ENCODE assay signal across 29 cellular contexts in the genomic region with DNA sequence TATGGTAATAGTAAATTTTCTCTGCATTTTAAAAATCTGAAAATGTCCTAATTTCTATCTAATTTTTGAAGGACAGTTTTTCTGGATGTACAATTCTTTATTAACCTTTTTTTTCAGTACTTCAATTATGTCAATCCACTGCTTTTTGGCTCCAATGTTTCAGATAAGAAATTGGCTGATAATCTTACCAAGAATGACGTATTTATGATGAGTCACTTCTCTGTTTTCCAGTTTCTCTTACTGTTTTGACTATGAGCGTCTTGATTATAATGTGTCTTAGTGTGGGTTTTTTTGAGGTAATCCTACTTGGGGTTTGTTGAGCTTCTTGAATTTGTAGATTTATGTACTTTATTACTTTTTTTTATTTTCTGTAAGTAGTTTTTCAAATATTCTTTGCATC. TPM values are rescaled to one million over a fixed set of nuclear protein-coding genes. Genes with fewer than 3 reads are reported as not detected.
A peak's percentile ranks its signal among the peaks of the same experiment; 100 is the strongest.
DNase-seq lines count a peak whose midpoint lies in the region; ATAC-seq, FAIRE-seq and TF ChIP-seq lines count a peak whose summit lies in the region.
"Had no signal": no experiment of that assay in that cellular context is flagged by ENCODE, and none has a peak within 500 bp of the region (broad histone marks: within the 10 kb centered on the region; RNA-seq: fewer than 3 reads in every experiment).

No MANE protein-coding gene starts in this region.

- no peak overlapping the region for H4K8ac ChIP-seq in mesenchymal stem cell (ENCODE audit: low read length)

- H3K9ac ChIP-seq in endothelial cell of umbilical vein (replicated peaks; ENCODE audit: extremely low read depth, insufficient read depth, low read length) (no peak overlapping the region), mesenchymal stem cell (ENCODE audit: low read length) (no peak overlapping the region)

- no peak for FAIRE-seq in endothelial cell of umbilical vein (lab: Jason Lieb, UNC)
- FAIRE-seq: GM12891, GM19239 had no signal

- no peak overlapping the region for H2AK5ac ChIP-seq in mesenchymal stem cell (ENCODE audit: low read length, severe bottlenecking)

- H3K4me3 ChIP-seq in GM23338 = no peak overlapping the region
- no peak overlapping the region for H3K4me3 ChIP-seq in endothelial cell of umbilical vein (replicated peaks in 1 of 3; ENCODE audit: insufficient read depth in 1 of 3, low read depth in 1 of 3, low read length in 3 of 3)
- H3K4me3 ChIP-seq in mesenchymal stem cell (ENCODE audit: insufficient read depth in 1 of 2, low read depth in 1 of 2, low read length in 2 of 2) = no peak overlapping the region
- H3K4me3 ChIP-seq in H7 (ENCODE audit: insufficient read depth, low read depth, low read length) = no peak overlapping the region
- no peak overlapping the region for H3K4me3 ChIP-seq in PC-9
- H3K4me3 ChIP-seq: hepatocyte, lung, tibial nerve had no signal

- no peak for ATAC-seq in GM23338
- ATAC-seq: activated CD8-positive, alpha-beta T cell treated with anti-CD3 and anti-CD28 coated beads for 36 hours; CD8-positive, alpha-beta T cell had no signal

- H3K9me2 ChIP-seq in GM23338 (ENCODE audit: insufficient read depth) (no peaks in the 10 kb centered on the region), PC-9 (ENCODE audit: insufficient read depth) (no peaks in the 10 kb centered on the region)

- no peak overlapping the region for H2BK12ac ChIP-seq in mesenchymal stem cell (ENCODE audit: low read length in 2 of 2)

- DNase-seq in GM23338 (ENCODE audit: low spot score) (no peak), OCI-M1 (lab: John Stamatoyannopoulos, UW) (peak; percentile 53), endothelial cell of umbilical vein (ENCODE audit: low read depth, low spot score) (no peak), mesenchymal stem cell (peak; percentile 2), H7 (no peak), PC-9 (no peak), GM10248 (ENCODE audit: extremely low spot score) (no peak)
- DNase-seq: activated CD4-positive, CD25-positive, alpha-beta regulatory T cell treated with anti-CD3 and anti-CD28 coated beads, Interleukin-2, amount 50 U/mL, for 72 hours; activated CD8-positive, alpha-beta T cell treated with anti-CD3 and anti-CD28 coated beads for 36 hours; activated gamma-delta T cell treated with Interleukin-2 at 50 U/mL for 16 hours; AML-193; amniotic stem cell; caudate nucleus; CD8-positive, alpha-beta T cell; foreskin fibroblast; GOT3; immature natural killer cell; NCI-H69; stimulated activated CD4-positive, alpha-beta T cell treated with anti-CD3 and anti-CD28 coated beads, Interleukin-4, amount 100 ng/mL, for 1 hour; stimulated activated naive CD4-positive, alpha-beta T cell treated with Interleukin-2 at 50 U/mL for 16 hours; T1000 had no signal

- TF ChIP-seq POLR2A in endothelial cell of umbilical vein (IDR thresholded peaks at IDR 0.05; ENCODE audit: low read depth, low read length) = no peak

- H3K14ac ChIP-seq in mesenchymal stem cell (ENCODE audit: low read length in 2 of 2) = no peak overlapping the region

- no peak overlapping the region for H3K23ac ChIP-seq in mesenchymal stem cell (ENCODE audit: low read length in 2 of 2)

- H4K20me1 ChIP-seq in GM23338 (replicated peaks; ENCODE audit: insufficient read depth) (no peaks in the 10 kb centered on the region), endothelial cell of umbilical vein (replicated peaks; ENCODE audit: control insufficient read depth, extremely low read depth, insufficient read depth, low read length) (no peaks in the 10 kb centered on the region), PC-9 (ENCODE audit: insufficient read depth) (no peaks in the 10 kb centered on the region)

- intact Hi-C loops in endothelial cell of umbilical vein (cut with micrococcal nuclease) (no loop called here), PC-9 (cut with micrococcal nuclease; ENCODE audit: unreplicated experiment) (no loop called here)

- H3K4me1 Mint-ChIP-seq in GM23338 = peaks cover 5% of the 10 kb centered on the region; the same call in 1 of the 3 replicates
- H3K4me1 Mint-ChIP-seq: immature natural killer cell had no signal

- BruUV-seq in endothelial cell of umbilical vein (replicated peaks; lab: Mats Ljungman, UMichigan) = no TSS peak
- BruUV-seq in PC-9 (replicated peaks; lab: Mats Ljungman, UMichigan) = no TSS peak

- no peaks in the 10 kb centered on the region for H3K9me1 ChIP-seq in endothelial cell of umbilical vein (replicated peaks; ENCODE audit: control insufficient read depth, extremely low read depth, insufficient read depth, low read length)

- H2BK5ac ChIP-seq in mesenchymal stem cell (ENCODE audit: low read depth, low read length, poor library complexity, severe bottlenecking) = no peak overlapping the region

- no peaks in the 10 kb centered on the region for H3K79me1 ChIP-seq in mesenchymal stem cell (replicated peaks; ENCODE audit: low read length, poor library complexity, severe bottlenecking)

- no peak overlapping the region for H2BK120ac ChIP-seq in mesenchymal stem cell (ENCODE audit: low read depth, low read length)

- H3K9me3 ChIP-seq in endothelial cell of umbilical vein (replicated peaks; ENCODE audit: control insufficient read depth, insufficient read depth, low read length) (no peaks in the 10 kb centered on the region), mesenchymal stem cell (ENCODE audit: control insufficient read depth, low read length) (peaks cover 3% of the 10 kb centered on the region), PC-9 (ENCODE audit: insufficient read depth, low read depth) (no peaks in the 10 kb centered on the region)
- H3K9me3 ChIP-seq: neutrophil, tibial nerve had no signal

- 80% methylated on average over 2 of the region's 2 CpGs for WGBS in mesenchymal stem cell

- H3K27me3 Mint-ChIP-seq in GM23338 (ENCODE audit: insufficient read depth, low read depth, poor library complexity) = peaks cover 6% of the 10 kb centered on the region
- H3K27me3 Mint-ChIP-seq: activated CD8-positive, alpha-beta T cell treated with anti-CD3 and anti-CD28 coated beads for 36 hours; dendritic cell treated with granulocyte-macrophage colony-stimulating factor and Interleukin-4, amounts not matched to agents 40 ng/mL and 50 ng/mL, for 4 days had no signal

- no peak overlapping the region for H3K4ac ChIP-seq in mesenchymal stem cell (ENCODE audit: low read depth in 1 of 2, low read length in 2 of 2)

- H3K79me2 ChIP-seq in GM23338 (replicated peaks; ENCODE audit: insufficient read depth) = no peaks in the 10 kb centered on the region
- H3K79me2 ChIP-seq in endothelial cell of umbilical vein (ENCODE audit: control insufficient read depth, insufficient read depth, low read length) = no peaks in the 10 kb centered on the region
- no peaks in the 10 kb centered on the region for H3K79me2 ChIP-seq in PC-9 (ENCODE audit: low read depth)
- H3K79me2 ChIP-seq: hepatocyte had no signal

- CTCF ChIA-PET in endothelial cell of umbilical vein (lab: Charles Lee) (no interaction called here), PC-9 (lab: Charles Lee) (no interaction called here), GM10248 (lab: Yijun Ruan, JAX) (no interaction called here)

- H3K9me3 Mint-ChIP-seq in GM23338 = peaks cover 5% of the 10 kb centered on the region
- H3K9me3 Mint-ChIP-seq: CD8-positive, alpha-beta T cell had no signal

- TF ChIP-seq CTCF in GM23338 (conservative IDR thresholded peaks at IDR 0.05; ENCODE audit: low read depth in 2 of 2) (no peak), endothelial cell of umbilical vein (IDR thresholded peaks at IDR 0.05; ENCODE audit: extremely low read depth in 1 of 2, insufficient read depth in 1 of 2, low read depth in 1 of 2, low read length in 2 of 2) (no peak), PC-9 (conservative IDR thresholded peaks at IDR 0.05) (no peak), GM10248 (IDR thresholded peaks at IDR 0.05; ENCODE audit: control extremely low read depth, extremely low read depth, low read depth, missing control alignments) (no peak)

- H2AFZ ChIP-seq in GM23338 (no peak overlapping the region), endothelial cell of umbilical vein (ENCODE audit: low read depth, low read length) (no peak overlapping the region), mesenchymal stem cell (ENCODE audit: low read depth, low read length) (no peak overlapping the region), PC-9 (no peak overlapping the region)
- H2AFZ ChIP-seq: hepatocyte had no signal

- peaks cover 10% of the 10 kb centered on the region; the same call in 2 of the 3 replicates for H3K36me3 Mint-ChIP-seq in GM23338 (ENCODE audit: low read depth)
- H3K36me3 Mint-ChIP-seq: CD8-positive, alpha-beta T cell had no signal

- no peak overlapping the region for H3K4me3 Mint-ChIP-seq in GM23338
- H3K4me3 Mint-ChIP-seq: activated CD8-positive, alpha-beta T cell treated with anti-CD3 and anti-CD28 coated beads for 36 hours; CD8-positive, alpha-beta T cell; dendritic cell treated with granulocyte-macrophage colony-stimulating factor and Interleukin-4, amounts not matched to agents 40 ng/mL and 50 ng/mL, for 4 days; immature natural killer cell had no signal

- no peak overlapping the region for H2BK15ac ChIP-seq in mesenchymal stem cell (ENCODE audit: low read depth, poor library complexity, severe bottlenecking)

- no peak overlapping the region for H3K18ac ChIP-seq in mesenchymal stem cell (ENCODE audit: low read depth in 1 of 2, low read length in 2 of 2)

- POLR2A ChIA-PET in endothelial cell of umbilical vein (lab: Charles Lee) (no interaction called here), PC-9 (lab: Charles Lee; ENCODE audit: unreplicated experiment) (no interaction called here), GM10248 (lab: Yijun Ruan, JAX) (no interaction called here)

- no peak overlapping the region for H4K91ac ChIP-seq in mesenchymal stem cell (ENCODE audit: low read length)

- no peaks in the 10 kb centered on the region for H3K4me1 ChIP-seq in GM23338 (ENCODE audit: insufficient read depth)
- no peaks in the 10 kb centered on the region for H3K4me1 ChIP-seq in endothelial cell of umbilical vein (ENCODE audit: control insufficient read depth, extremely low read depth, insufficient read depth, low read length)
- H3K4me1 ChIP-seq in mesenchymal stem cell (ENCODE audit: control insufficient read depth, insufficient read depth, low read depth, low read length) = no peaks in the 10 kb centered on the region
- no peaks in the 10 kb centered on the region for H3K4me1 ChIP-seq in PC-9 (replicated peaks; ENCODE audit: insufficient read depth)
- H3K4me1 ChIP-seq: tibial nerve had no signal

- no peaks in the 10 kb centered on the region for H3K27me3 ChIP-seq in GM23338 (ENCODE audit: insufficient read depth)
- no peaks in the 10 kb centered on the region for H3K27me3 ChIP-seq in endothelial cell of umbilical vein (ENCODE audit: control insufficient read depth in 2 of 2, insufficient read depth in 2 of 2, low read length in 2 of 2)
- H3K27me3 ChIP-seq in mesenchymal stem cell (ENCODE audit: control insufficient read depth in 1 of 2, insufficient read depth in 1 of 2, low read length in 2 of 2) = no peaks in the 10 kb centered on the region
- H3K27me3 ChIP-seq in H7 (ENCODE audit: control insufficient read depth, insufficient read depth, low read length) = no peaks in the 10 kb centered on the region
- no peaks in the 10 kb centered on the region for H3K27me3 ChIP-seq in PC-9 (ENCODE audit: insufficient read depth, low read depth)
- H3K27me3 ChIP-seq: hepatocyte, neutrophil, tibial nerve had no signal

- H3K36me3 ChIP-seq in GM23338 (ENCODE audit: insufficient read depth) (no peaks in the 10 kb centered on the region), endothelial cell of umbilical vein (ENCODE audit: control insufficient read depth in 2 of 2, extremely low read depth in 1 of 2, insufficient read depth in 2 of 2, low read length in 2 of 2) (no peaks in the 10 kb centered on the region), mesenchymal stem cell (ENCODE audit: control insufficient read depth in 1 of 2, insufficient read depth in 2 of 2, low read depth in 1 of 2, low read length in 2 of 2) (no peaks in the 10 kb centered on the region), H7 (replicated peaks; ENCODE audit: control insufficient read depth, insufficient read depth, low read length) (no peaks in the 10 kb centered on the region), PC-9 (ENCODE audit: low read depth) (no peaks in the 10 kb centered on the region)
- H3K36me3 ChIP-seq: neutrophil, tibial nerve had no signal

- dilution Hi-C loops in endothelial cell of umbilical vein (cut with MboI; ENCODE audit: extremely low pct_ligation_motif_present, low sequenced_read_pairs) = no loop called here

- H3K27ac Mint-ChIP-seq in GM23338 = 0 out of 2 replicates have a peak overlapping the region, but pooled peaks have one; percentile 18
- H3K27ac Mint-ChIP-seq: activated CD8-positive, alpha-beta T cell treated with anti-CD3 and anti-CD28 coated beads for 36 hours; CD8-positive, alpha-beta T cell; dendritic cell treated with granulocyte-macrophage colony-stimulating factor and Interleukin-4, amounts not matched to agents 40 ng/mL and 50 ng/mL, for 4 days; immature natural killer cell had no signal

- H3F3A ChIP-seq in GM23338 (replicated peaks; ENCODE audit: low read depth) = no peaks in the 10 kb centered on the region
- H3F3A ChIP-seq in PC-9 (ENCODE audit: insufficient read depth, low read depth) = no peaks in the 10 kb centered on the region

- H3K4me2 ChIP-seq in GM23338 (no peak overlapping the region), endothelial cell of umbilical vein (ENCODE audit: insufficient read depth, low read length) (no peak overlapping the region), mesenchymal stem cell (ENCODE audit: low read length, poor library complexity, severe bottlenecking) (no peak overlapping the region), PC-9 (no peak overlapping the region)

- H3K27ac ChIP-seq in GM23338 (ENCODE audit: low read depth) (no peak overlapping the region), endothelial cell of umbilical vein (ENCODE audit: insufficient read depth, low read depth, low read length) (no peak overlapping the region), mesenchymal stem cell (ENCODE audit: low read length, poor library complexity, severe bottlenecking) (no peak overlapping the region), PC-9 (no peak overlapping the region)
- H3K27ac ChIP-seq: hepatocyte, neutrophil, tibial nerve had no signal

RNA-seq across cellular contexts. Expression of a gene that starts 47.2 kb away (rescaled TPM):
- not detected in 2 replicates for total RNA-seq in GM23338 (2014; rRNA removed; shearing (Covaris generic))
- not detected in 2 replicates for polyA plus RNA-seq in GM23338 (2016; fragmentation: Nextera tagmentation; extraction: Ambion mirVana)
- not detected in 2 replicates for total RNA-seq in endothelial cell of umbilical vein
- not detected in 2 replicates for polyA plus RNA-seq in endothelial cell of umbilical vein
- not detected in 2 replicates for polyA plus RNA-seq in endothelial cell of umbilical vein (2011; cell fraction: cytosol; rRNA removed)
- polyA plus RNA-seq in endothelial cell of umbilical vein (2011; cell fraction: nucleus; rRNA removed) = not detected in 2 replicates
- not detected in 2 replicates for polyA plus RNA-seq in endothelial cell of umbilical vein (2012)
- not detected in 2 replicates for polyA minus RNA-seq in endothelial cell of umbilical vein
- not detected for polyA minus RNA-seq in endothelial cell of umbilical vein (2011; cell fraction: cytosol; rRNA and poly(A)+ RNA removed)
- polyA minus RNA-seq in endothelial cell of umbilical vein (2011; cell fraction: nucleus; rRNA and poly(A)+ RNA removed) = not detected in 2 replicates
- not detected for polyA plus RNA-seq in mesenchymal stem cell (2013, experiment 1 of 2)
- not detected for polyA plus RNA-seq in mesenchymal stem cell (2013, experiment 2 of 2)
- not detected in 2 replicates for total RNA-seq in H7 (2014; rRNA removed; shearing (Covaris generic))
- not detected in 2 replicates for total RNA-seq in PC-9 (2021)
- total RNA-seq: activated CD8-positive, alpha-beta T cell treated with anti-CD3 and anti-CD28 coated beads for 36 hours; CD8-positive, alpha-beta T cell; lung; pulmonary artery endothelial cell; tibial nerve had no signal
- polyA plus RNA-seq: immature natural killer cell, lung had no signal

Comparison
In these comparisons a context has a peak if more than half of its experiments do, and no peak if none do; other contexts are left out.
1. DNase-seq: peak in OCI-M1 (single experiment) and mesenchymal stem cell (single experiment); none in GM23338 (single experiment), endothelial cell of umbilical vein (single experiment), H7 (single experiment), PC-9 (0 of 2) and GM10248 (single experiment).